Comparison of ENCODE assay signal across 2 cellular contexts in genomic region chr5:34611829-34612415, GRCh38.
TF ChIP-seq lines count a peak whose summit lies in the region.

No MANE protein-coding gene starts in this region.

TF ChIP-seq in IMR-90, 13 proteins besides CTCF, POLR2A, EP300 and RAD21:
- no peak for TF ChIP-seq RFX5 (IDR thresholded peaks at IDR 0.05; ENCODE audit: low read depth, low read length)
- peak; percentile 48; the same call in 1 of the 2 replicates for TF ChIP-seq MAFK (IDR thresholded peaks at IDR 0.05; ENCODE audit: low read depth, low read length)
- no peak for TF ChIP-seq NFE2L2 (IDR thresholded peaks at IDR 0.05; ENCODE audit: low read depth, low read length)
- TF ChIP-seq RCOR1 (IDR thresholded peaks at IDR 0.05; ENCODE audit: insufficient replicate concordance, low read length): no peak
- no peak for TF ChIP-seq MXI1 (IDR thresholded peaks at IDR 0.05; ENCODE audit: borderline replicate concordance, low read depth, low read length)

TF ChIP-seq in K562, 482 proteins besides CTCF, POLR2A, EP300 and RAD21:
- TF ChIP-seq TSHZ1 (CRISPR knock-in tag; IDR thresholded peaks at IDR 0.05) (no peak), ZNF41 (CRISPR knock-in tag; conservative IDR thresholded peaks at IDR 0.05) (no peak), IRF1 (CRISPR knock-in tag; IDR thresholded peaks at IDR 0.05; ENCODE audit: borderline replicate concordance) (no peak), MAFF (IDR thresholded peaks at IDR 0.05; ENCODE audit: low read length) (peak; percentile 34; the same call in 1 of the 2 replicates), JUNB (CRISPR knock-in tag; conservative IDR thresholded peaks at IDR 0.05) (no peak), CBFA2T3 (IDR thresholded peaks at IDR 0.05) (no peak), BRF1 (IDR thresholded peaks at IDR 0.05; ENCODE audit: borderline replicate concordance, extremely low read depth, insufficient read length) (no peak), MAFG (tag; conservative IDR thresholded peaks at IDR 0.05) (peak; percentile 39), ZNF316 (IDR thresholded peaks at IDR 0.05) (peak; percentile 69), TAL1 (IDR thresholded peaks at IDR 0.05) (no peak), ZNF12 (CRISPR knock-in tag; IDR thresholded peaks at IDR 0.05) (no peak), HIVEP1 (CRISPR knock-in tag; IDR thresholded peaks at IDR 0.05) (no peak), DLX4 (CRISPR knock-in tag; IDR thresholded peaks at IDR 0.05) (no peak), CHAMP1 (IDR thresholded peaks at IDR 0.05) (no peak), C11orf30 (IDR thresholded peaks at IDR 0.05; ENCODE audit: low read depth) (peak; percentile 47; the same call in 1 of the 2 replicates), FOXP1 (CRISPR knock-in tag; IDR thresholded peaks at IDR 0.05) (no peak), ILF3 (IDR thresholded peaks at IDR 0.05; ENCODE audit: borderline replicate concordance) (no peak), RAD51 (IDR thresholded peaks at IDR 0.05; ENCODE audit: borderline replicate concordance, low read depth) (no peak), ATF2 (CRISPR knock-in tag; IDR thresholded peaks at IDR 0.05) (no peak), CEBPG (CRISPR knock-in tag; IDR thresholded peaks at IDR 0.05) (no peak), CEBPG (tag; conservative IDR thresholded peaks at IDR 0.05 in 1 of 2, IDR thresholded peaks at IDR 0.05 in 1 of 2) (no peak), FOXP4 (CRISPR knock-in tag; IDR thresholded peaks at IDR 0.05; ENCODE audit: borderline replicate concordance) (no peak), NR4A1 (CRISPR knock-in tag; IDR thresholded peaks at IDR 0.05) (no peak), NR4A1 (tag; IDR thresholded peaks at IDR 0.05) (no peak), ZNF277 (CRISPR knock-in tag; IDR thresholded peaks at IDR 0.05; ENCODE audit: borderline replicate concordance) (no peak), TOE1 (IDR thresholded peaks at IDR 0.05; ENCODE audit: borderline replicate concordance) (no peak), TOE1 (CRISPR knock-in tag; IDR thresholded peaks at IDR 0.05; ENCODE audit: borderline replicate concordance, low read depth) (no peak)
TF ChIP-seq in K562: peak in this region for 4.
